In the genomic region with DNA sequence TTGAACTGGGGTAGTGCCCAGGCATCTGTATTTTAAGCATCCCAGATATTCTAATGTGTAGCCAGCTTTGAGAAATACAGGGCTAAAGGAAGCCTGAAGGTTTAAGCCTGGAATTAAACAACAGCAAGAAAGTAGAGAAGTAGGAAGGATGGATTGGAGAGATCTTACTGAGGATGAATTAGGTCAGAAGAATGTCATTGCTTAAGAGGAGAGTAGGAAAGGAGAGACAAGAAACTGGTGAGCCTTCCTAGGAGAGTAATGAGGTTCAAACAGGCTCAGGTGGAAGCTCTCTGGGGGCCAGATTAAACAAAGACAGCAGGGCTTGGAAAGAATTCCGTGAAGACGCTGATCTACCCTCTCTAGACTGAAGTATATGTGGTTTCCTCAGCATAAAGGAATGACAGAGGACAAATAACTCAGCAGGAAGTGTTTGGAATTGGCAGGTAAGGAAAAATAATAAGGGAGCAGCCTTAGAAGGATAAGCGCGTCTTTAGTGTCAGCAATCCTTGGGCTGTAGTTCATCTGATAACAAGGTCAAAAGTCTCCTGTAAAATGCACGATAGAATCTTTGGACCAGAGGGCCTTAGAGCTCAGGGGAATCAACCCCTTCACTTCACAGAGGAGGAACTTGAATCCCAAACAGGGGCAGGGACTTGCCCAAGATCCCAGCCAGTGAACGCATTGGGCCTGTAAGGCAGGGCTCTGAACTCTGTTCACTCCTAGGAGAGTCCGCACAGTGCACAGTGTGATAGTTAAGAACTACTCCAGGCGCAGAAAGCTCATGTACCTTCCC, we compare ENCODE assay signal across 21 cellular contexts.
DNase-seq lines count a peak whose midpoint lies in the region; ATAC-seq, FAIRE-seq and TF ChIP-seq lines count a peak whose summit lies in the region.
"Had no signal": no experiment of that assay in that cellular context is flagged by ENCODE, and none has a peak within 500 bp of the region (broad histone marks: within the 10 kb centered on the region; RNA-seq: fewer than 3 reads in every experiment).

No MANE protein-coding gene starts in this region.

- H3K27me3 Mint-ChIP-seq in MCF 10A (ENCODE audit: insufficient read depth, unreplicated experiment): no peaks in the 10 kb centered on the region
- H3K27me3 Mint-ChIP-seq in CD4-positive, alpha-beta T cell: no peaks in the 10 kb centered on the region

- no peak overlapping the region for H3K27ac Mint-ChIP-seq in MCF 10A (ENCODE audit: low read depth, unreplicated experiment)
- H3K27ac Mint-ChIP-seq in CD4-positive, alpha-beta T cell: no peak overlapping the region

- H3K36me3 Mint-ChIP-seq in MCF 10A (ENCODE audit: insufficient read depth, unreplicated experiment): no peaks in the 10 kb centered on the region
- H3K36me3 Mint-ChIP-seq in CD4-positive, alpha-beta T cell (ENCODE audit: low read depth): no peaks in the 10 kb centered on the region

- CTCF ChIA-PET in mammary epithelial cell (lab: Charles Lee; ENCODE audit: low non-redundant PET): no interaction called here
- CTCF ChIA-PET in MCF 10A (lab: Yijun Ruan, JAX): no interaction called here
- CTCF ChIA-PET in CD4-positive, alpha-beta T cell (lab: Charles Lee): interaction anchor here (1.2 kb wide), 1 partner anchor 9 kb away, joined by 3 read pairs; no protein-coding TSS in a partner anchor

- TF ChIP-seq EP300 in suprapubic skin (IDR thresholded peaks at IDR 0.05): no peak

- no peaks in the 10 kb centered on the region for H3K36me3 ChIP-seq in mammary epithelial cell (ENCODE audit: insufficient read depth, low read length)
- no peaks in the 10 kb centered on the region for H3K36me3 ChIP-seq in keratinocyte (ENCODE audit: control insufficient read depth in 2 of 2, extremely low read depth in 1 of 2, insufficient read depth in 2 of 2, low read length in 2 of 2)
- H3K36me3 ChIP-seq in suprapubic skin: no peaks in the 10 kb centered on the region
- H3K36me3 ChIP-seq: HAP-1 had no signal

- H4K20me1 ChIP-seq in mammary epithelial cell (ENCODE audit: insufficient read depth, low read length): no peaks in the 10 kb centered on the region
- H4K20me1 ChIP-seq in keratinocyte (ENCODE audit: control insufficient read depth, extremely low read depth, insufficient read depth, low read length): no peaks in the 10 kb centered on the region

- H3K27me3 ChIP-seq in mammary epithelial cell (ENCODE audit: insufficient read depth, low read length) (no peaks in the 10 kb centered on the region), keratinocyte (ENCODE audit: control insufficient read depth, extremely low read depth, insufficient read depth, low read length) (no peaks in the 10 kb centered on the region), suprapubic skin (no peaks in the 10 kb centered on the region)
- H3K27me3 ChIP-seq in CD4-positive, alpha-beta T cell (ENCODE audit: control insufficient read depth, insufficient read depth, low read length): no peaks in the 10 kb centered on the region

- H3K4me3 ChIP-seq in mammary epithelial cell (replicated peaks in 1 of 3; ENCODE audit: insufficient read depth in 1 of 3, low read depth in 2 of 3, low read length in 3 of 3) (no peak overlapping the region), keratinocyte (ENCODE audit: control insufficient read depth in 2 of 3, extremely low read depth in 1 of 3, insufficient read depth in 2 of 3, low read depth in 1 of 3, low read length in 3 of 3) (no peak overlapping the region), suprapubic skin (no peak overlapping the region)
- H3K4me3 ChIP-seq: HAP-1, SK-N-MC had no signal

- in situ Hi-C loops in mammary epithelial cell (cut with MboI; ENCODE audit: low sequenced_read_pairs in 2 of 2): no loop called here

- H3K4me1 ChIP-seq in mammary epithelial cell (ENCODE audit: insufficient read depth, low read length) (peaks cover 22% of the 10 kb centered on the region), keratinocyte (ENCODE audit: control insufficient read depth, extremely low read depth, insufficient read depth, low read length) (peaks cover 18% of the 10 kb centered on the region), suprapubic skin (no peaks in the 10 kb centered on the region)
- H3K4me1 ChIP-seq: HAP-1 had no signal

- intact Hi-C loops in mammary epithelial cell (cut with micrococcal nuclease): loop anchor here (5.0 kb wide), 1 partner anchor 65 kb away; no protein-coding TSS in a partner anchor
- intact Hi-C loops in MCF 10A (cut with micrococcal nuclease): no loop called here
- intact Hi-C loops in CD4-positive, alpha-beta T cell (cut with DNase I, micrococcal nuclease): no loop called here

- H3K9me3 Mint-ChIP-seq in MCF 10A (ENCODE audit: unreplicated experiment): no peaks in the 10 kb centered on the region
- H3K9me3 Mint-ChIP-seq in CD4-positive, alpha-beta T cell: no peaks in the 10 kb centered on the region

- H3K79me2 ChIP-seq in mammary epithelial cell (ENCODE audit: insufficient read depth, low read length): no peaks in the 10 kb centered on the region
- no peaks in the 10 kb centered on the region for H3K79me2 ChIP-seq in keratinocyte (ENCODE audit: control insufficient read depth, insufficient read depth, low read length)

- dilution Hi-C loops in mammary epithelial cell (cut with HindIII; ENCODE audit: low sequenced_read_pairs): no loop called here
- dilution Hi-C loops in keratinocyte (cut with MboI; ENCODE audit: extremely low pct_ligation_motif_present, low sequenced_read_pairs): no loop called here

- H3K9ac ChIP-seq in mammary epithelial cell (ENCODE audit: insufficient read depth, low read length): no peak overlapping the region
- H3K9ac ChIP-seq in keratinocyte (ENCODE audit: control insufficient read depth, extremely low read depth, insufficient read depth, low read length): no peak overlapping the region

- H3K27ac ChIP-seq in mammary epithelial cell (ENCODE audit: insufficient read depth, low read depth, low read length) (no peak overlapping the region), VCaP (peak overlapping the region; percentile 28), keratinocyte (ENCODE audit: control insufficient read depth, insufficient read depth, low read length) (no peak overlapping the region), suprapubic skin (peak overlapping the region; percentile 5)
- H3K27ac ChIP-seq in CD4-positive, alpha-beta T cell (ENCODE audit: low read depth, low read length): no peak overlapping the region
- H3K27ac ChIP-seq: SK-N-MC had no signal

- POLR2A ChIA-PET in MCF 10A (lab: Yijun Ruan, JAX): no interaction called here
- POLR2A ChIA-PET in CD4-positive, alpha-beta T cell (lab: Charles Lee): no interaction called here

- no peaks in the 10 kb centered on the region for H3K9me1 ChIP-seq in keratinocyte (ENCODE audit: control insufficient read depth, extremely low read depth, insufficient read depth, low read length)

- FAIRE-seq in keratinocyte (lab: Jason Lieb, UNC): peak; percentile 63

- no peak for ATAC-seq in CD4-positive, alpha-beta T cell (ENCODE audit: poor library complexity)
- ATAC-seq: PC-3 had no signal

- BruUV-seq in mammary epithelial cell (replicated peaks; lab: Mats Ljungman, UMichigan): no TSS peak
- BruUV-seq in MCF 10A (replicated peaks; lab: Mats Ljungman, UMichigan): no TSS peak

- no peak for TF ChIP-seq POLR2A in suprapubic skin (IDR thresholded peaks at IDR 0.05)

- H3K4me3 Mint-ChIP-seq in MCF 10A (ENCODE audit: unreplicated experiment): no peak overlapping the region
- H3K4me3 Mint-ChIP-seq in CD4-positive, alpha-beta T cell: no peak overlapping the region

- 97% methylated on average over 8 of the region's 8 CpGs for WGBS in mammary epithelial cell (ENCODE audit: low coverage, missing lambda C conversion rate)
- WGBS in suprapubic skin: 87% methylated on average over 8 of the region's 8 CpGs

- H3K4me2 ChIP-seq in mammary epithelial cell (ENCODE audit: insufficient read depth, low read depth, low read length) (no peak overlapping the region), keratinocyte (ENCODE audit: control insufficient read depth, extremely low read depth, insufficient read depth, low read depth, low read length) (no peak overlapping the region)

- H2AFZ ChIP-seq in mammary epithelial cell (ENCODE audit: low read depth, low read length) (peak overlapping the region; percentile 74), keratinocyte (ENCODE audit: control insufficient read depth, low read length) (peak overlapping the region; percentile 47)

- peaks cover 18% of the 10 kb centered on the region for H3K4me1 Mint-ChIP-seq in MCF 10A (ENCODE audit: insufficient read depth, unreplicated experiment)
- no peaks in the 10 kb centered on the region for H3K4me1 Mint-ChIP-seq in CD4-positive, alpha-beta T cell (ENCODE audit: low read depth)

- TF ChIP-seq CTCF in mammary epithelial cell (conservative IDR thresholded peaks at IDR 0.05 in 1 of 2, IDR thresholded peaks at IDR 0.05 in 1 of 2; ENCODE audit: extremely low read depth in 1 of 2, insufficient read depth in 1 of 2, low read depth in 1 of 2, low read length in 2 of 2) (no peak), MCF 10A (IDR thresholded peaks at IDR 0.05; ENCODE audit: unreplicated experiment) (no peak), VCaP (conservative IDR thresholded peaks at IDR 0.05) (no peak), keratinocyte (optimal IDR thresholded peaks at IDR 0.05 in 1 of 3, IDR thresholded peaks at IDR 0.05 in 1 of 3, conservative IDR thresholded peaks at IDR 0.05 in 1 of 3; ENCODE audit: extremely low read depth in 1 of 3, insufficient read depth in 2 of 3, low read length in 3 of 3) (no peak), suprapubic skin (IDR thresholded peaks at IDR 0.05) (no peak)
- no peak for TF ChIP-seq CTCF in CD4-positive, alpha-beta T cell (IDR thresholded peaks at IDR 0.05)

- DNase-seq in mammary epithelial cell (no peak), MCF 10A (ENCODE audit: unreplicated experiment) (no peak), keratinocyte (ENCODE audit: low read depth, low spot score) (no peak), suprapubic skin (ENCODE audit: low spot score in 2 of 2) (no peak), NCI-H524 treated with DMSO at 0.1 percent for 48 hours (lab: John Stamatoyannopoulos, UW) (no peak)
- no peak for DNase-seq in stimulated activated CD4-positive, alpha-beta T cell treated with anti-CD3 and anti-CD28 coated beads, Interleukin-12 subunit alpha, Interleukin-12 subunit beta, amount 100 ng/mL, for 4 hours
- no peak for DNase-seq in CD4-positive, alpha-beta T cell
- DNase-seq: 8988T; C1 segment of cervical spinal cord; Calu3; DMS79 treated with DMSO at 0.1 percent for 48 hours; GDM1; Kasumi-1; NCI-H1436; NCI-H2081 treated with DMSO at 0.1 percent for 48 hours; NCI-H524; NK-92 treated with Interleukin-12 subunit alpha and Interleukin-12 subunit beta, amount 100 ng/mL, for 24 hours; PC-3 had no signal

- H3K9me3 ChIP-seq in mammary epithelial cell (replicated peaks; ENCODE audit: insufficient read depth, low read length) (no peaks in the 10 kb centered on the region), keratinocyte (ENCODE audit: control insufficient read depth, low read depth, low read length) (no peaks in the 10 kb centered on the region), suprapubic skin (no peaks in the 10 kb centered on the region)
- H3K9me3 ChIP-seq in CD4-positive, alpha-beta T cell (ENCODE audit: control insufficient read depth, low read length): no peaks in the 10 kb centered on the region
- H3K9me3 ChIP-seq: HAP-1 had no signal

Comparison
In these comparisons a context has a peak if more than half of its experiments do, and no peak if none do; other contexts are left out.
1. H3K27ac ChIP-seq: peak in VCaP (single experiment) and suprapubic skin (single experiment); none in mammary epithelial cell (single experiment), keratinocyte (single experiment) and CD4-positive, alpha-beta T cell (single experiment).